ENCODE assay signal across 25 cellular contexts in the genomic region with DNA sequence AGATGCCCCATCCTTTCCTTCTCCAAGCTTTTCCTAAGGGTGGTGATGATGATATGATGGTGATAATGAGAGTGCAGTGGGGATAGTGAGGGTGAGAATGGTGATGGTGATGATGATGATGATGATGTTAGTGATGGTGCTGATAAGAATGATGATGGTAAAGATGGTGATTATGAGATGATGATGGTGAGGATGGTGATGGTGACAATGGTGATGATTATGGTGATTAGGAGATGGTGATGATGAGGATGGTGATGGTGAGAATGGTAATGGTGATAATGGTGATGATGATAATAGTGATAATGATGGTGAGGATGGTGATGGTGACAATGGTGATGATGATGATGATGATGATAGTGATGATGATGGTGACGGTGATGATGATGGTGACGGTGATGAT. TPM values are rescaled to one million over a fixed set of nuclear protein-coding genes. Genes with fewer than 3 reads are reported as not detected.
"Had no signal": no experiment of that assay in that cellular context is flagged by ENCODE, and none has a peak within 500 bp of the region (broad histone marks: within the 10 kb centered on the region; RNA-seq: fewer than 3 reads in every experiment).

No MANE protein-coding gene starts in this region.

- H3K4me3 Mint-ChIP-seq: naive B cell; nephron; stimulated activated naive B cell treated with anti-CD40 and anti-IgM and Interleukin-4, amounts not matched to agents 10 μg/mL and 1 μg/mL and 100 μg/mL, for 72 hours; stimulated activated naive CD8-positive, alpha-beta T cell treated with anti-CD3 and anti-CD28 coated beads, Interleukin-15, amount 100 ng/mL, for 72 hours had no signal

- H3K9me3 ChIP-seq: sigmoid colon, testis, tibial nerve had no signal

- DNase-seq: dorsolateral prefrontal cortex; effector CD8-positive, alpha-beta T cell; foreskin melanocyte; head of caudate nucleus; kidney glomerular epithelial cell; mesendoderm; naive B cell; sigmoid colon; stimulated activated CD4-positive, alpha-beta T cell treated with anti-CD3 and anti-CD28 coated beads, Interleukin-2, amount 100 ng/mL, for 24 hours; stimulated activated CD4-positive, alpha-beta T cell treated with anti-CD3 and anti-CD28 coated beads, Interleukin-4, amount 100 ng/mL, for 4 hours; stimulated activated naive B cell treated with anti-CD40 and anti-IgM and Interleukin-4, amounts not matched to agents 10 μg/mL and 1 μg/mL and 100 μg/mL, for 72 hours; stimulated activated naive CD8-positive, alpha-beta T cell treated with anti-CD3 and anti-CD28 coated beads, Interleukin-15, amount 100 ng/mL, for 72 hours; testis had no signal

- H3K36me3 ChIP-seq: sigmoid colon, tibial nerve had no signal

- H3K4me1 Mint-ChIP-seq: nephron; stimulated activated naive B cell treated with anti-CD40 and anti-IgM and Interleukin-4, amounts not matched to agents 10 μg/mL and 1 μg/mL and 100 μg/mL, for 72 hours; stimulated activated naive CD8-positive, alpha-beta T cell treated with anti-CD3 and anti-CD28 coated beads, Interleukin-15, amount 100 ng/mL, for 72 hours had no signal

- H3K4me3 ChIP-seq: coronary artery, dorsolateral prefrontal cortex, hepatocyte, sigmoid colon, skin epidermis, testis, tibial nerve had no signal

- H2AFZ ChIP-seq: hepatocyte had no signal

- H3K9me3 Mint-ChIP-seq: naive B cell; nephron; stimulated activated naive B cell treated with anti-CD40 and anti-IgM and Interleukin-4, amounts not matched to agents 10 μg/mL and 1 μg/mL and 100 μg/mL, for 72 hours; stimulated activated naive CD8-positive, alpha-beta T cell treated with anti-CD3 and anti-CD28 coated beads, Interleukin-15, amount 100 ng/mL, for 72 hours had no signal

- H3K4me1 ChIP-seq: sigmoid colon, testis, tibial nerve had no signal

- H3K27ac ChIP-seq: coronary artery, dorsolateral prefrontal cortex, hepatocyte, sigmoid colon, skin epidermis, testis, tibial nerve had no signal

- H3K36me3 Mint-ChIP-seq: naive B cell; stimulated activated naive B cell treated with anti-CD40 and anti-IgM and Interleukin-4, amounts not matched to agents 10 μg/mL and 1 μg/mL and 100 μg/mL, for 72 hours had no signal

- H3K79me2 ChIP-seq: hepatocyte had no signal

- ATAC-seq: stimulated activated naive B cell treated with anti-CD40 and anti-IgM and Interleukin-4, amounts not matched to agents 10 μg/mL and 1 μg/mL and 100 μg/mL, for 72 hours; stimulated activated naive CD8-positive, alpha-beta T cell treated with anti-CD3 and anti-CD28 coated beads, Interleukin-15, amount 100 ng/mL, for 72 hours had no signal

- H3K4me2 ChIP-seq: hepatocyte had no signal

- H3K27me3 ChIP-seq: testis had no signal

- H3K27ac Mint-ChIP-seq: naive B cell; nephron; stimulated activated naive B cell treated with anti-CD40 and anti-IgM and Interleukin-4, amounts not matched to agents 10 μg/mL and 1 μg/mL and 100 μg/mL, for 72 hours; stimulated activated naive CD8-positive, alpha-beta T cell treated with anti-CD3 and anti-CD28 coated beads, Interleukin-15, amount 100 ng/mL, for 72 hours had no signal

RNA-seq across cellular contexts. Expression of a gene that starts 4.0 kb away (rescaled TPM):
- total RNA-seq: lung microvascular endothelial cell, omental fat pad, pulmonary artery endothelial cell, sigmoid colon, subcutaneous adipose tissue, tibial nerve, urinary bladder had no signal
- polyA plus RNA-seq: esophagus, liver, sigmoid colon, urinary bladder had no signal

RNA-seq across cellular contexts. Expression of a gene that starts 22.3 kb away (rescaled TPM):
- total RNA-seq: liver, lung microvascular endothelial cell, omental fat pad, pulmonary artery endothelial cell, subcutaneous adipose tissue, urinary bladder had no signal
- polyA plus RNA-seq: liver had no signal

RNA-seq across cellular contexts. Expression of a gene that starts 36.7 kb away (rescaled TPM):
- total RNA-seq: lung microvascular endothelial cell, subcutaneous adipose tissue had no signal
